Comparison of ENCODE assay signal across 22 cellular contexts in the genomic region with DNA sequence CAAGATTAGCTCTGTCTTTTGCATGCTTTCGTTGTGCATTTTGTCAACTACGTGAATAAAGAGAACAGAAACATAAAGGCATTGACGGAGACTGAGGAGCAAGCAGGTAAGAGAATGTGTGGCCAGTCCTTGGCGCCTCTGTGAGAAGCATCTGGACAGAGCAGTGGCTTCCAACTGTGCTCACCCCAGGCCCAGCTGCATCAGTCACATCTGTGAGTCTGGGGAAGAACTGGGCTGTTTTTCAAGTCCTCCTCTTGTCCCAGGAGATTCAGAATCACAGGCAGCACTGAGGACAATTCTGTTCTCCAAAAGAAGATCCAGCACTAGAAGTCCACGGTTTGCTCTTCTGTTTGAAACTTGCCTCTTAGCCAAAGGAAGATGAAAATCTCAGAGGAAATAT. TPM values are rescaled to one million over a fixed set of nuclear protein-coding genes. Genes with fewer than 3 reads are reported as not detected.
DNase-seq lines count a peak whose midpoint lies in the region; ATAC-seq, FAIRE-seq and TF ChIP-seq lines count a peak whose summit lies in the region.
"Had no signal": no experiment of that assay in that cellular context is flagged by ENCODE, and none has a peak within 500 bp of the region (broad histone marks: within the 10 kb centered on the region; RNA-seq: fewer than 3 reads in every experiment).

No MANE protein-coding gene starts in this region.

- H3K4me3 ChIP-seq in BLaER1, result no peak overlapping the region
- H3K4me3 ChIP-seq in OCI-LY3 (ENCODE audit: low read length), result no peak overlapping the region
- H3K4me3 ChIP-seq: hepatocyte, psoas muscle, skin epidermis had no signal

- no peak for FAIRE-seq in H54 (lab: Jason Lieb, UNC)
- FAIRE-seq: urothelium cell line had no signal

- DNase-seq in left ventricle myocardium superior (no peak), pons (ENCODE audit: low spot score) (peak; percentile 88), cerebellar cortex (ENCODE audit: low spot score) (no peak), H54 (ENCODE audit: insufficient read length, low spot score) (no peak)
- no peak for DNase-seq in activated CD8-positive, alpha-beta T cell treated with anti-CD3 and anti-CD28 coated beads for 36 hours
- DNase-seq: activated CD4-positive, alpha-beta T cell treated with anti-CD3 and anti-CD28 coated beads for 4 hours; effector CD4-positive, alpha-beta T cell; IMR-90; NCI-H1048; NCI-H1930; psoas muscle; T-helper 17 cell had no signal

- no peaks in the 10 kb centered on the region for H3K4me1 Mint-ChIP-seq in activated CD8-positive, alpha-beta T cell treated with anti-CD3 and anti-CD28 coated beads for 36 hours (ENCODE audit: low read depth)
- H3K4me1 Mint-ChIP-seq: T-helper 17 cell had no signal

- peak; percentile 81 for ATAC-seq in left ventricle myocardium superior
- no peak for ATAC-seq in activated CD8-positive, alpha-beta T cell treated with anti-CD3 and anti-CD28 coated beads for 36 hours
- ATAC-seq: T-helper 17 cell had no signal

- TF ChIP-seq CTCF in OCI-LY3 (IDR thresholded peaks at IDR 0.05; ENCODE audit: low read depth, low read length), result no peak
- no peak for TF ChIP-seq CTCF in activated CD8-positive, alpha-beta T cell treated with anti-CD3 and anti-CD28 coated beads for 36 hours (IDR thresholded peaks at IDR 0.05)

- no peaks in the 10 kb centered on the region for H3K36me3 Mint-ChIP-seq in activated CD8-positive, alpha-beta T cell treated with anti-CD3 and anti-CD28 coated beads for 36 hours (ENCODE audit: low read depth)
- H3K36me3 Mint-ChIP-seq: activated naive CD4-positive, alpha-beta T cell treated with anti-CD3 and anti-CD28 coated beads, Interleukin-2, amount 50 U/mL, for 24 hours; CD14-positive monocyte had no signal

- TF ChIP-seq POLR2A in H54 (IDR thresholded peaks at IDR 0.05; ENCODE audit: low read depth, low read length), result no peak

- CTCF ChIA-PET in activated CD8-positive, alpha-beta T cell treated with anti-CD3 and anti-CD28 coated beads for 36 hours (lab: Charles Lee), result interaction anchor here (0.6 to 4.1 kb wide), 8 partner anchors 8 to 1100 kb away, joined by 3 to 23 read pairs (median 5); no protein-coding TSS in a partner anchor

- POLR2A ChIA-PET in activated CD8-positive, alpha-beta T cell treated with anti-CD3 and anti-CD28 coated beads for 36 hours (lab: Charles Lee), result no interaction called here

- intact Hi-C loops in left ventricle myocardium superior (cut with micrococcal nuclease), result no loop called here
- intact Hi-C loops in activated CD8-positive, alpha-beta T cell treated with anti-CD3 and anti-CD28 coated beads for 36 hours (cut with micrococcal nuclease), result loop anchor here (2.0 kb wide), 1 partner anchor 143 kb away; no protein-coding TSS in a partner anchor

- no peak overlapping the region for H3K27ac ChIP-seq in BLaER1
- peak overlapping the region; percentile 1; the same call in 1 of the 2 replicates for H3K27ac ChIP-seq in OCI-LY3 (ENCODE audit: low read length)
- H3K27ac ChIP-seq: hepatocyte, psoas muscle, skin epidermis had no signal

- H3K9ac ChIP-seq in BLaER1, result no peak overlapping the region
- H3K9ac ChIP-seq in OCI-LY3 (ENCODE audit: low read length), result no peak overlapping the region

- H3K9me3 Mint-ChIP-seq in activated CD8-positive, alpha-beta T cell treated with anti-CD3 and anti-CD28 coated beads for 36 hours, result no peaks in the 10 kb centered on the region
- H3K9me3 Mint-ChIP-seq: activated naive CD4-positive, alpha-beta T cell treated with anti-CD3 and anti-CD28 coated beads, Interleukin-2, amount 50 U/mL, for 24 hours; activated T-helper 1 cell treated with anti-CD3 and anti-CD28 coated beads, Interleukin-12 subunit alpha, Interleukin-12 subunit beta, Interleukin-2, Interleukin-4 antibody, amounts not matched to agents 30 ng/mL and 10 ng/mL and 1 ng/mL, durations not matched to agents 14 hours and 24 hours and 36 hours; neural crest cell had no signal

- H2AFZ ChIP-seq in OCI-LY3 (ENCODE audit: low read depth, low read length), result peak overlapping the region; percentile 56; the same call in 1 of the 2 replicates
- H2AFZ ChIP-seq: hepatocyte had no signal

- H3K27me3 ChIP-seq in BLaER1, result no peaks in the 10 kb centered on the region
- no peaks in the 10 kb centered on the region for H3K27me3 ChIP-seq in OCI-LY3 (ENCODE audit: low read depth, low read length)
- H3K27me3 ChIP-seq: hepatocyte had no signal

- no peak overlapping the region for H3K4me3 Mint-ChIP-seq in activated CD8-positive, alpha-beta T cell treated with anti-CD3 and anti-CD28 coated beads for 36 hours
- H3K4me3 Mint-ChIP-seq: activated naive CD4-positive, alpha-beta T cell treated with anti-CD3 and anti-CD28 coated beads, Interleukin-2, amount 50 U/mL, for 24 hours; activated T-helper 1 cell treated with anti-CD3 and anti-CD28 coated beads, Interleukin-12 subunit alpha, Interleukin-12 subunit beta, Interleukin-2, Interleukin-4 antibody, amounts not matched to agents 30 ng/mL and 10 ng/mL and 1 ng/mL, durations not matched to agents 14 hours and 24 hours and 36 hours; CD14-positive monocyte; neural crest cell; T-helper 17 cell had no signal

- no peaks in the 10 kb centered on the region for H4K20me1 ChIP-seq in BLaER1
- no peaks in the 10 kb centered on the region for H4K20me1 ChIP-seq in OCI-LY3 (ENCODE audit: insufficient read depth, low read length)

- H3K27ac Mint-ChIP-seq in activated CD8-positive, alpha-beta T cell treated with anti-CD3 and anti-CD28 coated beads for 36 hours, result no peak overlapping the region
- H3K27ac Mint-ChIP-seq: activated naive CD4-positive, alpha-beta T cell treated with anti-CD3 and anti-CD28 coated beads, Interleukin-2, amount 50 U/mL, for 24 hours; activated T-helper 1 cell treated with anti-CD3 and anti-CD28 coated beads, Interleukin-12 subunit alpha, Interleukin-12 subunit beta, Interleukin-2, Interleukin-4 antibody, amounts not matched to agents 30 ng/mL and 10 ng/mL and 1 ng/mL, durations not matched to agents 14 hours and 24 hours and 36 hours; CD14-positive monocyte; T-helper 17 cell had no signal

- H3K9me3 ChIP-seq in BLaER1, result no peaks in the 10 kb centered on the region
- H3K9me3 ChIP-seq in OCI-LY3 (ENCODE audit: insufficient read depth, low read length), result no peaks in the 10 kb centered on the region
- H3K9me3 ChIP-seq: psoas muscle had no signal

- H3K36me3 ChIP-seq in BLaER1, result no peaks in the 10 kb centered on the region
- no peaks in the 10 kb centered on the region for H3K36me3 ChIP-seq in OCI-LY3 (replicated peaks; ENCODE audit: low read depth, low read length)

- H3K27me3 Mint-ChIP-seq in activated CD8-positive, alpha-beta T cell treated with anti-CD3 and anti-CD28 coated beads for 36 hours, result peaks cover 1% of the 10 kb centered on the region
- H3K27me3 Mint-ChIP-seq: activated naive CD4-positive, alpha-beta T cell treated with anti-CD3 and anti-CD28 coated beads, Interleukin-2, amount 50 U/mL, for 24 hours had no signal

- peaks cover 10% of the 10 kb centered on the region for H3K4me1 ChIP-seq in BLaER1
- H3K4me1 ChIP-seq in OCI-LY3 (ENCODE audit: low read length), result peaks cover 23% of the 10 kb centered on the region
- H3K4me1 ChIP-seq: psoas muscle had no signal

- no peaks in the 10 kb centered on the region for H3K79me2 ChIP-seq in OCI-LY3 (ENCODE audit: low read length)
- H3K79me2 ChIP-seq: hepatocyte had no signal

- H3K4me2 ChIP-seq in BLaER1 (peak overlapping the region; percentile 17; the same call in 1 of the 2 replicates), OCI-LY3 (ENCODE audit: low read length) (peak overlapping the region; percentile 58)
- H3K4me2 ChIP-seq: hepatocyte had no signal

RNA-seq across cellular contexts. Expression of a gene that starts 14.3 kb away (rescaled TPM):
- 0.07 TPM for total RNA-seq in left ventricle myocardium superior
- not detected for total RNA-seq in activated CD8-positive, alpha-beta T cell treated with anti-CD3 and anti-CD28 coated beads for 36 hours
- total RNA-seq: activated T-helper 1 cell treated with anti-CD3 and anti-CD28 coated beads, Interleukin-12 subunit alpha, Interleukin-12 subunit beta, Interleukin-2, Interleukin-4 antibody, amounts not matched to agents 30 ng/mL and 10 ng/mL and 1 ng/mL, durations not matched to agents 14 hours and 24 hours and 36 hours; fibroblast of villous mesenchyme; IMR-90; T-helper 17 cell had no signal
